Comparison of ENCODE assay signal across 27 cellular contexts in the genomic region with DNA sequence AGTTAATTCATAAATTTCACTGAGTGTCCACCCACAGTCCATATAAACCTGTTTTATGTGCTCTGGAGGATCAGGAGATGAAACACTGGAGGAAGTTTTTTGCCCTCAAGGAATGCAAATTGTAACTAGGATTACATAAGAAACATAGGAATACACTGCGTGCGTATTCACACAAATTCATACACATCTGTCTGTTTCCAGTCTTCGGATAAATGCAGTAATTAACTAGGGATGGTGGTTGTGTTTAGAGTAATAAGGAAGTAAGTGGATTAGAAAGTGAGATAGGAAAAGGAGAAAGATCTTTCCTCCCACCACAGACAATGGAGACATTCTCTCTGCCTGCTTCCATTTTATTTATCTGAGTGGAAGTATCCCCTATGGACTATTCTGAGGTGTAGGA. TPM values are rescaled to one million over a fixed set of nuclear protein-coding genes. Genes with fewer than 3 reads are reported as not detected.
"Had no signal": no experiment of that assay in that cellular context is flagged by ENCODE, and none has a peak within 500 bp of the region (broad histone marks: within the 10 kb centered on the region; RNA-seq: fewer than 3 reads in every experiment).

No MANE protein-coding gene starts in this region.

- DNase-seq: activated CD4-positive, alpha-beta T cell treated with anti-CD3 and anti-CD28 coated beads for 1 hour; activated CD4-positive, alpha-beta T cell treated with anti-CD3 and anti-CD28 coated beads, Interleukin-2, amount 50 U/mL, for 1 hour; activated CD8-positive, alpha-beta T cell treated with anti-CD3 and anti-CD28 coated beads, Interleukin-2, amount 10 ng/mL, durations not matched to agents 7 days and 5 days; activated naive CD4-positive, alpha-beta T cell; adrenal gland; brain microvascular endothelial cell; central memory CD4-positive, alpha-beta T cell; effector memory CD8-positive, alpha-beta T cell; gastrocnemius medialis; head of caudate nucleus; hypothalamus; left ventricle myocardium superior; nephron progenitor cell; nucleus accumbens; right lobe of liver; stimulated activated CD4-positive, alpha-beta T cell treated with anti-CD3 and anti-CD28 coated beads, Interleukin-15, amount 100 ng/mL, for 24 hours; stomach; T-helper 9 cell; transverse colon had no signal

- H3K79me2 ChIP-seq: parathyroid adenoma had no signal

- H3K36me3 ChIP-seq: adrenal gland, ascending aorta, brain microvascular endothelial cell, gastrocnemius medialis, right lobe of liver, stomach, transverse colon, vagina had no signal

- H3K9me3 Mint-ChIP-seq: activated T-helper 17 cell treated with anti-CD3 and anti-CD28 coated beads, Interleukin-2, amount 50 U/mL, for 72 hours; effector memory CD8-positive, alpha-beta T cell; nephron progenitor cell; stimulated activated memory B cell treated with anti-CD40 and anti-IgM and Interleukin-4, amounts not matched to agents 10 μg/mL and 1 μg/mL and 100 μg/mL, for 72 hours had no signal

- ATAC-seq: activated CD8-positive, alpha-beta T cell treated with anti-CD3 and anti-CD28 coated beads, Interleukin-2, amount 10 ng/mL, durations not matched to agents 7 days and 5 days; activated T-helper 17 cell treated with anti-CD3 and anti-CD28 coated beads, Interleukin-2, amount 50 U/mL, for 72 hours; effector memory CD8-positive, alpha-beta T cell; esophagus mucosa; gastrocnemius medialis; left ventricle myocardium superior; right lobe of liver; stimulated activated memory B cell treated with anti-CD40 and anti-IgM and Interleukin-4, amounts not matched to agents 10 μg/mL and 1 μg/mL and 100 μg/mL, for 72 hours had no signal

- H3K4me3 ChIP-seq: adrenal gland, ascending aorta, gastrocnemius medialis, right lobe of liver, skin epidermis, stomach, transverse colon, vagina had no signal

- H3K36me3 Mint-ChIP-seq: activated naive CD8-positive, alpha-beta T cell; stimulated activated memory B cell treated with anti-CD40 and anti-IgM and Interleukin-4, amounts not matched to agents 10 μg/mL and 1 μg/mL and 100 μg/mL, for 72 hours had no signal

- H3K27ac Mint-ChIP-seq: activated CD8-positive, alpha-beta T cell treated with anti-CD3 and anti-CD28 coated beads, Interleukin-2, amount 10 ng/mL, durations not matched to agents 7 days and 5 days; activated naive CD8-positive, alpha-beta T cell; activated T-helper 17 cell treated with anti-CD3 and anti-CD28 coated beads, Interleukin-2, amount 50 U/mL, for 72 hours; effector memory CD8-positive, alpha-beta T cell; nephron progenitor cell; stimulated activated memory B cell treated with anti-CD40 and anti-IgM and Interleukin-4, amounts not matched to agents 10 μg/mL and 1 μg/mL and 100 μg/mL, for 72 hours had no signal

- H3K4me3 Mint-ChIP-seq: activated CD8-positive, alpha-beta T cell treated with anti-CD3 and anti-CD28 coated beads, Interleukin-2, amount 10 ng/mL, durations not matched to agents 7 days and 5 days; activated naive CD8-positive, alpha-beta T cell; activated T-helper 17 cell treated with anti-CD3 and anti-CD28 coated beads, Interleukin-2, amount 50 U/mL, for 72 hours; effector memory CD8-positive, alpha-beta T cell; nephron progenitor cell; stimulated activated memory B cell treated with anti-CD40 and anti-IgM and Interleukin-4, amounts not matched to agents 10 μg/mL and 1 μg/mL and 100 μg/mL, for 72 hours had no signal

- H3K9ac ChIP-seq: parathyroid adenoma had no signal

- H3K27me3 ChIP-seq: adrenal gland, ascending aorta, brain microvascular endothelial cell, gastrocnemius medialis, right lobe of liver, stomach, transverse colon, vagina had no signal

- H3K9me3 ChIP-seq: adrenal gland, ascending aorta, gastrocnemius medialis, right lobe of liver, stomach, transverse colon, vagina had no signal

- H3K4me1 ChIP-seq: adrenal gland, ascending aorta, parathyroid adenoma, right lobe of liver, stomach, transverse colon, vagina had no signal

- H2AFZ ChIP-seq: parathyroid adenoma had no signal

- H3K27ac ChIP-seq: adrenal gland, ascending aorta, brain microvascular endothelial cell, gastrocnemius medialis, parathyroid adenoma, right lobe of liver, skin epidermis, stomach, transverse colon, vagina had no signal

RNA-seq across cellular contexts. Expression of a gene that starts 35.7 kb away (rescaled TPM):
- total RNA-seq: activated CD8-positive, alpha-beta T cell treated with anti-CD3 and anti-CD28 coated beads, Interleukin-2, amount 10 ng/mL, durations not matched to agents 7 days and 5 days; ascending aorta; esophagus mucosa; right lobe of liver; vagina had no signal
